ENCODE assay signal across 1 cellular context in the genomic region with DNA sequence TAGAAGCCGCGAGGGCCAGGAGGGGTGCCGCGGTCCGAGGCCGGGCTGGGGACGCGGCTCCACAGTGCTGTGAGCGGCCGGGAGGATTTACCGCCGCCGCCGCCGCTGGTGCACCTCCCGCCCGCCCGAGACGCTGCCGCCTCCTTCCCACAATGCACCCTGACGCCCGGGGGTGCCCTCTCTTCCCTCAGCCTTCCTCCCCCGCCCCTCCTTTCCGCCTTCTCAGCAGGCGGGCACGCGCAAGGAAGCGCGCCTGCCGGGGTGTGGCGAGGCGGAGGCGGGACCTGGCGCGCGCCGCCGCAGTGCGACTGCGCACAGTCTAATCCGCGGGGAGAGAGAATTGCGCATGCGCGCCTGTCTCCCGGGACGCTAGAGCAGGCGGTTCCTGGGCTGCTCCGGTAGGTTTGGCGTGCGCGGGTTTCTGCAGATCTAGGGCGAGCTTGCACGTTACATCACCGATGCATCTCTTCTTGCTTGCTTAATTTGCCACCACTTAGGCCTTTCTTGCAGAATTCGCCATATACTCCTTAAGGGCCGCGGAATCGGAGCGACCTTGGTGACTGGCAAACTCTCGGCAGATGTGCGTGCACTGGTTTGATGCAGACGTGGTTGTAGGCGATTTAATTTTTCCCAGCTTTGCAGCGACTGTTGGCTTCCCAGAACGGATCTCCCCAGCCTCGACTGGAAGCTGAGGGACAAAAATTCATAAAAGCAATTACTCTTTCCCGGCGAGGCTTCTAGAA.
A peak's percentile ranks its signal among the peaks of the same experiment; 100 is the strongest.
TF ChIP-seq lines count a peak whose summit lies in the region.

GVQW3 (plus strand) TSS at position 347 of the 743 bp plus-strand sequence. CDS start 506 bp downstream, outside the sequence.
A gene with protein sequence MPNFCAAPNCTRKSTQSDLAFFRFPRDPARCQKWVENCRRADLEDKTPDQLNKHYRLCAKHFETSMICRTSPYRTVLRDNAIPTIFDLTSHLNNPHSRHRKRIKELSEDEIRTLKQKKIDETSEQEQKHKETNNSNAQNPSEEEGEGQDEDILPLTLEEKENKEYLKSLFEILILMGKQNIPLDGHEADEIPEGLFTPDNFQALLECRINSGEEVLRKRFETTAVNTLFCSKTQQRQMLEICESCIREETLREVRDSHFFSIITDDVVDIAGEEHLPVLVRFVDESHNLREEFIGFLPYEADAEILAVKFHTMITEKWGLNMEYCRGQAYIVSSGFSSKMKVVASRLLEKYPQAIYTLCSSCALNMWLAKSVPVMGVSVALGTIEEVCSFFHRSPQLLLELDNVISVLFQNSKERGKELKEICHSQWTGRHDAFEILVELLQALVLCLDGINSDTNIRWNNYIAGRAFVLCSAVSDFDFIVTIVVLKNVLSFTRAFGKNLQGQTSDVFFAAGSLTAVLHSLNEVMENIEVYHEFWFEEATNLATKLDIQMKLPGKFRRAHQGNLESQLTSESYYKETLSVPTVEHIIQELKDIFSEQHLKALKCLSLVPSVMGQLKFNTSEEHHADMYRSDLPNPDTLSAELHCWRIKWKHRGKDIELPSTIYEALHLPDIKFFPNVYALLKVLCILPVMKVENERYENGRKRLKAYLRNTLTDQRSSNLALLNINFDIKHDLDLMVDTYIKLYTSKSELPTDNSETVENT (minus strand): TSS at position 156 of the 743 bp plus-strand sequence. CDS start 296 bp downstream, outside the sequence.

TF ChIP-seq in HepG2, 621 proteins besides CTCF, POLR2A, EP300 and RAD21 (continued from another document and continues in another):
- peak; percentile 42; the same call in 1 of the 2 replicates for TF ChIP-seq ZBTB26 (CRISPR knock-in tag; IDR thresholded peaks at IDR 0.05; ENCODE audit: borderline replicate concordance)
- TF ChIP-seq KLF12 (CRISPR knock-in tag; IDR thresholded peaks at IDR 0.05; ENCODE audit: borderline replicate concordance): peak; percentile 60
- peak; percentile 84 for TF ChIP-seq HNRNPK (IDR thresholded peaks at IDR 0.05; ENCODE audit: low read depth, low read length, poor library complexity, severe bottlenecking)
- no peak; the same call in 1 of the 2 replicates for TF ChIP-seq ATF7-NPFF (CRISPR knock-in tag; IDR thresholded peaks at IDR 0.05; ENCODE audit: low read depth)
- 0 out of 2 replicates have a peak, but pooled peaks have one; percentile 68 for TF ChIP-seq ZNF790 (CRISPR knock-in tag; IDR thresholded peaks at IDR 0.05; ENCODE audit: borderline replicate concordance)
- TF ChIP-seq PHF8 (CRISPR knock-in tag; IDR thresholded peaks at IDR 0.05): peak; percentile 69
- TF ChIP-seq BORCS8-MEF2B (CRISPR knock-in tag; IDR thresholded peaks at IDR 0.05): peak; percentile 49; the same call in 1 of the 2 replicates
- no peak for TF ChIP-seq ZNF562 (CRISPR knock-in tag; IDR thresholded peaks at IDR 0.05; ENCODE audit: borderline replicate concordance)
- TF ChIP-seq, protein P1, sequence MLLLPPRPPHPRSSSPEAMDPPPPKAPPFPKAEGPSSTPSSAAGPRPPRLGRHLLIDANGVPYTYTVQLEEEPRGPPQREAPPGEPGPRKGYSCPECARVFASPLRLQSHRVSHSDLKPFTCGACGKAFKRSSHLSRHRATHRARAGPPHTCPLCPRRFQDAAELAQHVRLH (CRISPR knock-in tag; IDR thresholded peaks at IDR 0.05; ENCODE audit: borderline replicate concordance, low read depth): peak; percentile 64; the same call in 1 of the 2 replicates
- no peak for TF ChIP-seq ZNF891 (CRISPR knock-in tag; IDR thresholded peaks at IDR 0.05)
- peak; percentile 54; the same call in 1 of the 2 replicates for TF ChIP-seq MXD3 (CRISPR knock-in tag; IDR thresholded peaks at IDR 0.05)
- TF ChIP-seq ZNF75D (CRISPR knock-in tag; IDR thresholded peaks at IDR 0.05; ENCODE audit: borderline replicate concordance): no peak
- TF ChIP-seq, protein P2, sequence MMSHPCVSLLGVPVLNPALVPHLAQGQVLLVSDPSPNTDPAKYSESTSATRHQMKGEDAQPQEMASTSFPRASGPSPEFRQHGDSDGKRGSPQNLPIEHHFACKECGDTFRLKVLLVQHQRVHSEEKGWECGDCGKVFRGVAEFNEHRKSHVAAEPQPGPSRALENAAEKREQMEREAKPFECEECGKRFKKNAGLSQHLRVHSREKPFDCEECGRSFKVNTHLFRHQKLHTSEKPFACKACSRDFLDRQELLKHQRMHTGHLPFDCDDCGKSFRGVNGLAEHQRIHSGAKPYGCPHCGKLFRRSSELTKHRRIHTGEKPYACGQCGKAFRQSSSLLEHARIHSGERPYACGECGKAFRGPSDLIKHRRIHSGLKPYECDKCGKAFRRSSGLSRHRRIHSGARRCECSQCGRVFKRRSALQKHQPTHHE (CRISPR knock-in tag; IDR thresholded peaks at IDR 0.05; ENCODE audit: borderline replicate concordance): peak; percentile 79; the same call in 1 of the 2 replicates
- TF ChIP-seq HNF1B (CRISPR knock-in tag; IDR thresholded peaks at IDR 0.05): peak; percentile 86
- TF ChIP-seq ZNF501 (CRISPR knock-in tag; IDR thresholded peaks at IDR 0.05): peak; percentile 62
- peak; percentile 52 for TF ChIP-seq SP2 (CRISPR knock-in tag; IDR thresholded peaks at IDR 0.05)
- peak; percentile 56; the same call in 1 of the 2 replicates for TF ChIP-seq ZNF619 (CRISPR knock-in tag; IDR thresholded peaks at IDR 0.05)
- TF ChIP-seq CBFB (CRISPR knock-in tag; IDR thresholded peaks at IDR 0.05): 0 out of 2 replicates have a peak, but pooled peaks have one; percentile 73
- TF ChIP-seq HIVEP1 (CRISPR knock-in tag; IDR thresholded peaks at IDR 0.05): peak; percentile 84
- TF ChIP-seq KDM5A (IDR thresholded peaks at IDR 0.05; ENCODE audit: borderline replicate concordance, low read length): peak; percentile 23; the same call in 1 of the 2 replicates
- TF ChIP-seq, protein P3, sequence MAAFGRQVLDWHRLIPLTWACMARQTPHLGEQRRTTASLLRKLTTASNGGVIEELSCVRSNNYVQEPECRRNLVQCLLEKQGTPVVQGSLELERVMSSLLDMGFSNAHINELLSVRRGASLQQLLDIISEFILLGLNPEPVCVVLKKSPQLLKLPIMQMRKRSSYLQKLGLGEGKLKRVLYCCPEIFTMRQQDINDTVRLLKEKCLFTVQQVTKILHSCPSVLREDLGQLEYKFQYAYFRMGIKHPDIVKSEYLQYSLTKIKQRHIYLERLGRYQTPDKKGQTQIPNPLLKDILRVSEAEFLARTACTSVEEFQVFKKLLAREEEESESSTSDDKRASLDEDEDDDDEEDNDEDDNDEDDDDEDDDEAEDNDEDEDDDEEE (CRISPR knock-in tag; IDR thresholded peaks at IDR 0.05): peak; percentile 87
- peak; percentile 59; the same call in 1 of the 2 replicates for TF ChIP-seq MAF1 (CRISPR knock-in tag; IDR thresholded peaks at IDR 0.05; ENCODE audit: borderline replicate concordance)
- no peak for TF ChIP-seq ATF7 (IDR thresholded peaks at IDR 0.05)
- no peak for TF ChIP-seq ATF7 (CRISPR knock-in tag; IDR thresholded peaks at IDR 0.05)
- peak; percentile 82 for TF ChIP-seq MAZ (IDR thresholded peaks at IDR 0.05; ENCODE audit: borderline replicate concordance, low read depth, low read length)
- TF ChIP-seq MAZ (CRISPR knock-in tag; IDR thresholded peaks at IDR 0.05; ENCODE audit: low read depth): peak; percentile 93
- TF ChIP-seq ARID2 (CRISPR knock-in tag; IDR thresholded peaks at IDR 0.05; ENCODE audit: borderline replicate concordance): peak; percentile 88; the same call in 1 of the 2 replicates
- TF ChIP-seq ZNF414 (CRISPR knock-in tag; IDR thresholded peaks at IDR 0.05): 0 out of 2 replicates have a peak, but pooled peaks have one; percentile 39
- peak; percentile 85 for TF ChIP-seq POLR2AphosphoS5 (IDR thresholded peaks at IDR 0.05; ENCODE audit: low read depth, low read length)
- TF ChIP-seq, protein P4, sequence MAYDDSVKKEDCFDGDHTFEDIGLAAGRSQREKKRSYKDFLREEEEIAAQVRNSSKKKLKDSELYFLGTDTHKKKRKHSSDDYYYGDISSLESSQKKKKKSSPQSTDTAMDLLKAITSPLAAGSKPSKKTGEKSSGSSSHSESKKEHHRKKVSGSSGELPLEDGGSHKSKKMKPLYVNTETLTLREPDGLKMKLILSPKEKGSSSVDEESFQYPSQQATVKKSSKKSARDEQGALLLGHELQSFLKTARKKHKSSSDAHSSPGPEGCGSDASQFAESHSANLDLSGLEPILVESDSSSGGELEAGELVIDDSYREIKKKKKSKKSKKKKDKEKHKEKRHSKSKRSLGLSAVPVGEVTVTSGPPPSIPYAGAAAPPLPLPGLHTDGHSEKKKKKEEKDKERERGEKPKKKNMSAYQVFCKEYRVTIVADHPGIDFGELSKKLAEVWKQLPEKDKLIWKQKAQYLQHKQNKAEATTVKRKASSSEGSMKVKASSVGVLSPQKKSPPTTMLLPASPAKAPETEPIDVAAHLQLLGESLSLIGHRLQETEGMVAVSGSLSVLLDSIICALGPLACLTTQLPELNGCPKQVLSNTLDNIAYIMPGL (CRISPR knock-in tag; IDR thresholded peaks at IDR 0.05; ENCODE audit: borderline replicate concordance in 1 of 2, low read depth in 1 of 2): peak; percentile 58 to 83; a peak in 2 of 4 replicates
- TF ChIP-seq MED1 (CRISPR knock-in tag; IDR thresholded peaks at IDR 0.05): peak; percentile 51; the same call in 1 of the 2 replicates
- TF ChIP-seq ZNF124 (CRISPR knock-in tag; IDR thresholded peaks at IDR 0.05): 0 out of 2 replicates have a peak, but pooled peaks have one; percentile 39
- TF ChIP-seq, protein P5, sequence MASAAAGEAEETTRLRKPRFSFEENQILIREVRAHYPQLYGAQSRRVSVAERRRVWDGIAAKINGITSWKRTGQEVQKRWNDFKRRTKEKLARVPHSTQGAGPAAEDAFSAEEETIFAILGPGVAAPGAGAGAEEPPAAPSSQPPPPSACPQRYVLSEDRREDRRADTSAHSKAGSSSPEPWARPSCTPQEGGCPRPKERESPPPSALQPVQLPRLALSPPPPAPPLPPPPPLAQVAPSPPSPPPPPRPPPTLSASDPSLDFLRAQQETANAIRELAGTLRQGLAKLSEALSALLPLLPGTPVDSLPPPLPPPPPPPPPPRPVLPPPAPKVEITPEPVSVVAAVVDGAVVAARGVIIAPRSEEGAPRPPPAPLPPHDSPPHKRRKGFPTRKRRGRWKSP (CRISPR knock-in tag; IDR thresholded peaks at IDR 0.05): peak; percentile 19; the same call in 1 of the 2 replicates
- TF ChIP-seq ZBTB38 (CRISPR knock-in tag; IDR thresholded peaks at IDR 0.05): peak; percentile 33; the same call in 1 of the 2 replicates
- TF ChIP-seq ZNF34 (CRISPR knock-in tag; IDR thresholded peaks at IDR 0.05; ENCODE audit: borderline replicate concordance): no peak
- 0 out of 2 replicates have a peak, but pooled peaks have one; percentile 23 for TF ChIP-seq ZNF451 (CRISPR knock-in tag; IDR thresholded peaks at IDR 0.05)
- TF ChIP-seq THAP11 (CRISPR knock-in tag; IDR thresholded peaks at IDR 0.05): peak; percentile 95
- TF ChIP-seq PREB (CRISPR knock-in tag; IDR thresholded peaks at IDR 0.05): no peak
- peak; percentile 80; the same call in 1 of the 3 replicates for TF ChIP-seq MXI1 (IDR thresholded peaks at IDR 0.05; ENCODE audit: borderline replicate concordance, low read depth, low read length)
- TF ChIP-seq KLF11 (CRISPR knock-in tag; IDR thresholded peaks at IDR 0.05): 0 out of 2 replicates have a peak, but pooled peaks have one; percentile 40
- 0 out of 2 replicates have a peak, but pooled peaks have one; percentile 4 for TF ChIP-seq HNF4A (CRISPR knock-in tag; IDR thresholded peaks at IDR 0.05)
- TF ChIP-seq ZNF180 (CRISPR knock-in tag; IDR thresholded peaks at IDR 0.05; ENCODE audit: borderline replicate concordance, low read depth): no peak
- 0 out of 2 replicates have a peak, but pooled peaks have one; percentile 17 for TF ChIP-seq ZNF317 (CRISPR knock-in tag; IDR thresholded peaks at IDR 0.05)
- peak; percentile 60; the same call in 1 of the 2 replicates for TF ChIP-seq ZNF792 (CRISPR knock-in tag; IDR thresholded peaks at IDR 0.05)
- peak; percentile 46; the same call in 1 of the 2 replicates for TF ChIP-seq NFKB2 (CRISPR knock-in tag; IDR thresholded peaks at IDR 0.05; ENCODE audit: borderline replicate concordance)
- TF ChIP-seq GABPA (IDR thresholded peaks at IDR 0.05; ENCODE audit: low read depth, low read length): peak; percentile 63
- peak; percentile 82 for TF ChIP-seq GABPA (CRISPR knock-in tag; IDR thresholded peaks at IDR 0.05; ENCODE audit: low read depth)
- TF ChIP-seq TARDBP (CRISPR knock-in tag; IDR thresholded peaks at IDR 0.05): 0 out of 2 replicates have a peak, but pooled peaks have one; percentile 31
- 0 out of 2 replicates have a peak, but pooled peaks have one; percentile 24 for TF ChIP-seq PITX1 (CRISPR knock-in tag; IDR thresholded peaks at IDR 0.05)
- no peak for TF ChIP-seq POLR2AphosphoS2 (IDR thresholded peaks at IDR 0.05; ENCODE audit: low read depth, low read length)
